In the genomic region with DNA sequence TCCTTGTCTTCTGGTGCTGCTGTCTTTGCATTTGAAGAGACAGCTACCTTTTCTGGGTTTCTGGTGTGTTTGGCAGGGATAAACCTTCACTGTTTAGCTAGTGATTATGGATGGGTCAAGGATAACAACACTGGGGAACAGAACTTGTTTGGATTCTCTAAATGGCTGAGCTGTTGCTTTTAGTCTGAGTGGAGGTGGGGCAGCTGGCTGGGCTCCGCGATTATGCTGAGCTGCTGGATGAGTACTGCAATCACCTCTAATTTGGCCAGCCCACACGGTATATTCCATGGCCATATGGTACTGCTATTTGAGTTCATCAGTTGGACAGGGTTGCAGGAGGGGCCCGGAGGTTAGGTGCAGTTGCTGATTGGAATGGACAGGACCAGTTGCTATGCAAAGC, we compare ENCODE assay signal across 23 cellular contexts.
"Had no signal": no experiment of that assay in that cellular context is flagged by ENCODE, and none has a peak within 500 bp of the region (broad histone marks: within the 10 kb centered on the region; RNA-seq: fewer than 3 reads in every experiment).

No MANE protein-coding gene starts in this region.

- H3K27me3 ChIP-seq: body of pancreas, cardiac muscle cell, tibial artery had no signal

- H3K27ac ChIP-seq: body of pancreas, cardiac muscle cell, lower lobe of right lung, prostate gland, tibial artery, VCaP had no signal

- H3K36me3 ChIP-seq: cardiac muscle cell, lower lobe of right lung, prostate gland, tibial artery had no signal

- H3K4me1 Mint-ChIP-seq: activated CD4-positive, alpha-beta T cell treated with anti-CD3 and anti-CD28 coated beads, Interleukin-2, amount 10 ng/mL, durations not matched to agents 7 days and 5 days; activated CD8-positive, alpha-beta memory T cell treated with anti-CD3 and anti-CD28 coated beads, Interleukin-2, amount 10 ng/mL, durations not matched to agents 7 days and 5 days; activated naive CD4-positive, alpha-beta T cell treated with anti-CD3 and anti-CD28 coated beads, Interleukin-2, amount 50 U/mL, for 24 hours; naive B cell had no signal

- H3K4me3 ChIP-seq: body of pancreas, cardiac muscle cell, lower lobe of right lung, prostate gland, tibial artery had no signal

- H3K4me1 ChIP-seq: lower lobe of right lung, prostate gland, tibial artery had no signal

- H3K27me3 Mint-ChIP-seq: activated CD4-positive, alpha-beta T cell treated with anti-CD3 and anti-CD28 coated beads, Interleukin-2, amount 10 ng/mL, durations not matched to agents 7 days and 5 days; activated CD8-positive, alpha-beta memory T cell treated with anti-CD3 and anti-CD28 coated beads, Interleukin-2, amount 10 ng/mL, durations not matched to agents 7 days and 5 days; activated CD8-positive, alpha-beta T cell treated with anti-CD3 and anti-CD28 coated beads for 36 hours; activated naive CD4-positive, alpha-beta T cell treated with anti-CD3 and anti-CD28 coated beads, Interleukin-2, amount 50 U/mL, for 24 hours; naive B cell; stimulated activated naive CD8-positive, alpha-beta T cell treated with anti-CD3 and anti-CD28 coated beads, Interleukin-15, Interleukin-2, amounts not matched to agents 100 ng/mL and 50 ng/mL, for 24 hours had no signal

- H3K9me3 Mint-ChIP-seq: activated CD4-positive, alpha-beta T cell treated with anti-CD3 and anti-CD28 coated beads, Interleukin-2, amount 10 ng/mL, durations not matched to agents 7 days and 5 days; activated CD8-positive, alpha-beta T cell treated with anti-CD3 and anti-CD28 coated beads for 36 hours; activated naive CD4-positive, alpha-beta T cell treated with anti-CD3 and anti-CD28 coated beads, Interleukin-2, amount 50 U/mL, for 24 hours; activated T-helper 1 cell treated with anti-CD3 and anti-CD28 coated beads, Interleukin-12 subunit alpha, Interleukin-12 subunit beta, Interleukin-2, Interleukin-4 antibody, amounts not matched to agents 30 ng/mL and 10 ng/mL and 1 ng/mL, durations not matched to agents 14 hours and 24 hours and 36 hours; stimulated activated naive CD8-positive, alpha-beta T cell treated with anti-CD3 and anti-CD28 coated beads, Interleukin-15, Interleukin-2, amounts not matched to agents 100 ng/mL and 50 ng/mL, for 24 hours; T-helper 2 cell treated with Interferon-gamma antibody and Interleukin-4, amounts not matched to agents 5 μg/mL and 100 μg/mL, for 36 hours had no signal

- H3K4me3 Mint-ChIP-seq: activated CD4-positive, alpha-beta T cell treated with anti-CD3 and anti-CD28 coated beads, Interleukin-2, amount 10 ng/mL, durations not matched to agents 7 days and 5 days; activated CD8-positive, alpha-beta memory T cell treated with anti-CD3 and anti-CD28 coated beads, Interleukin-2, amount 10 ng/mL, durations not matched to agents 7 days and 5 days; activated CD8-positive, alpha-beta T cell treated with anti-CD3 and anti-CD28 coated beads for 36 hours; activated naive CD4-positive, alpha-beta T cell treated with anti-CD3 and anti-CD28 coated beads, Interleukin-2, amount 50 U/mL, for 24 hours; activated T-helper 1 cell treated with anti-CD3 and anti-CD28 coated beads, Interleukin-12 subunit alpha, Interleukin-12 subunit beta, Interleukin-2, Interleukin-4 antibody, amounts not matched to agents 30 ng/mL and 10 ng/mL and 1 ng/mL, durations not matched to agents 14 hours and 24 hours and 36 hours; naive B cell; stimulated activated naive CD8-positive, alpha-beta T cell treated with anti-CD3 and anti-CD28 coated beads, Interleukin-15, Interleukin-2, amounts not matched to agents 100 ng/mL and 50 ng/mL, for 24 hours; T-helper 2 cell treated with Interferon-gamma antibody and Interleukin-4, amounts not matched to agents 5 μg/mL and 100 μg/mL, for 36 hours had no signal

- H3K36me3 Mint-ChIP-seq: activated CD8-positive, alpha-beta memory T cell treated with anti-CD3 and anti-CD28 coated beads, Interleukin-2, amount 10 ng/mL, durations not matched to agents 7 days and 5 days; activated naive CD4-positive, alpha-beta T cell treated with anti-CD3 and anti-CD28 coated beads, Interleukin-2, amount 50 U/mL, for 24 hours; naive B cell had no signal

- ATAC-seq: activated CD8-positive, alpha-beta memory T cell treated with anti-CD3 and anti-CD28 coated beads, Interleukin-2, amount 10 ng/mL, durations not matched to agents 7 days and 5 days; activated CD8-positive, alpha-beta T cell treated with anti-CD3 and anti-CD28 coated beads for 36 hours; body of pancreas; lower lobe of right lung had no signal

- DNase-seq: activated CD4-positive, alpha-beta T cell treated with anti-CD3 and anti-CD28 coated beads, Interleukin-2, amount 10 ng/mL, durations not matched to agents 7 days and 5 days; activated CD4-positive, CD25-positive, alpha-beta regulatory T cell treated with anti-CD3 and anti-CD28 coated beads, Interleukin-2, amount 50 U/mL, for 72 hours; activated CD8-positive, alpha-beta memory T cell treated with anti-CD3 and anti-CD28 coated beads, Interleukin-2, amount 10 ng/mL, durations not matched to agents 7 days and 5 days; activated CD8-positive, alpha-beta T cell treated with anti-CD3 and anti-CD28 coated beads for 36 hours; activated gamma-delta T cell treated with Interleukin-2 at 50 U/mL for 16 hours; activated T-cell treated with anti-CD3 and anti-CD28 coated beads for 4 hours; anterior cingulate cortex; body of pancreas; effector CD4-positive, alpha-beta T cell; foreskin fibroblast; kidney; lower lobe of right lung; naive B cell; stimulated activated CD4-positive, alpha-beta T cell treated with anti-CD3 and anti-CD28 coated beads, Interleukin-12 subunit alpha, Interleukin-12 subunit beta, amount 100 ng/mL, for 4 hours; stimulated activated CD4-positive, alpha-beta T cell treated with anti-CD3 and anti-CD28 coated beads, Interleukin-4, amount 100 ng/mL, for 4 hours; tibial artery had no signal

- H3K9me3 ChIP-seq: body of pancreas, lower lobe of right lung, prostate gland, tibial artery had no signal
